ENCODE assay signal across 14 cellular contexts in genomic region chr2:203732072-203732952, GRCh38. TPM values are rescaled to one million over a fixed set of nuclear protein-coding genes. Genes with fewer than 3 reads are reported as not detected.
DNase-seq lines count a peak whose midpoint lies in the region; ATAC-seq lines count a peak whose summit lies in the region.
"Had no signal": no experiment of that assay in that cellular context is flagged by ENCODE, and none has a peak within 500 bp of the region (broad histone marks: within the 10 kb centered on the region; RNA-seq: fewer than 3 reads in every experiment).

No MANE protein-coding gene starts in this region.

- no peak for ATAC-seq in activated CD8-positive, alpha-beta T cell treated with anti-CD3 and anti-CD28 coated beads, Interleukin-2, amount 10 ng/mL, durations not matched to agents 7 days and 5 days
- ATAC-seq in stimulated activated memory B cell treated with anti-CD40 and anti-IgM and Interleukin-4, amounts not matched to agents 10 μg/mL and 1 μg/mL and 100 μg/mL, for 72 hours: no peak

- H3K9me3 Mint-ChIP-seq in activated T-cell treated with anti-CD3 and anti-CD28 coated beads, Interleukin-2, amount 50 U/mL, for 24 hours: peaks cover 9% of the 10 kb centered on the region
- no peaks in the 10 kb centered on the region for H3K9me3 Mint-ChIP-seq in activated CD8-positive, alpha-beta T cell treated with anti-CD3 and anti-CD28 coated beads, Interleukin-2, amount 10 ng/mL, durations not matched to agents 7 days and 5 days (ENCODE audit: insufficient read depth)
- no peaks in the 10 kb centered on the region for H3K9me3 Mint-ChIP-seq in stimulated activated memory B cell treated with anti-CD40 and anti-IgM and Interleukin-4, amounts not matched to agents 10 μg/mL and 1 μg/mL and 100 μg/mL, for 72 hours

- POLR2A ChIA-PET in activated CD8-positive, alpha-beta T cell treated with anti-CD3 and anti-CD28 coated beads, Interleukin-2, amount 10 ng/mL, durations not matched to agents 7 days and 5 days (lab: Charles Lee): interaction anchor here (0.7 to 6.4 kb wide), 10 partner anchors 8 to 136 kb away, joined by 3 to 64 read pairs (median 6); partner anchors contain the start of genes CD28 and CTLA4

- no peaks in the 10 kb centered on the region for H3K27me3 Mint-ChIP-seq in activated T-cell treated with anti-CD3 and anti-CD28 coated beads, Interleukin-2, amount 50 U/mL, for 24 hours
- no peaks in the 10 kb centered on the region for H3K27me3 Mint-ChIP-seq in activated CD8-positive, alpha-beta T cell treated with anti-CD3 and anti-CD28 coated beads, Interleukin-2, amount 10 ng/mL, durations not matched to agents 7 days and 5 days (ENCODE audit: low read depth)
- no peaks in the 10 kb centered on the region for H3K27me3 Mint-ChIP-seq in stimulated activated memory B cell treated with anti-CD40 and anti-IgM and Interleukin-4, amounts not matched to agents 10 μg/mL and 1 μg/mL and 100 μg/mL, for 72 hours

- H3K36me3 Mint-ChIP-seq in activated T-cell treated with anti-CD3 and anti-CD28 coated beads, Interleukin-2, amount 50 U/mL, for 24 hours (ENCODE audit: low read depth): peaks cover 94% of the 10 kb centered on the region
- peaks cover 84% of the 10 kb centered on the region for H3K36me3 Mint-ChIP-seq in activated CD8-positive, alpha-beta T cell treated with anti-CD3 and anti-CD28 coated beads, Interleukin-2, amount 10 ng/mL, durations not matched to agents 7 days and 5 days (ENCODE audit: low read depth)
- no peaks in the 10 kb centered on the region for H3K36me3 Mint-ChIP-seq in stimulated activated memory B cell treated with anti-CD40 and anti-IgM and Interleukin-4, amounts not matched to agents 10 μg/mL and 1 μg/mL and 100 μg/mL, for 72 hours

- DNase-seq in activated T-cell treated with anti-CD3 and anti-CD28 coated beads, Interleukin-2, amount 50 U/mL, for 24 hours: no peak
- no peak for DNase-seq in activated T-cell treated with anti-CD3 and anti-CD28 coated beads, Interleukin-2, amount 50 U/mL, for 1 hour
- DNase-seq in NCI-H1092 (lab: John Stamatoyannopoulos, UW): peak; percentile 9
- DNase-seq in activated CD8-positive, alpha-beta T cell treated with anti-CD3 and anti-CD28 coated beads, Interleukin-2, amount 10 ng/mL, durations not matched to agents 7 days and 5 days: no peak
- peak; percentile 8 for DNase-seq in retina
- DNase-seq in stimulated activated CD4-positive, alpha-beta T cell treated with anti-CD3 and anti-CD28 coated beads, Interleukin-2, amount 100 ng/mL, for 24 hours: no peak
- DNase-seq in cerebellum (ENCODE audit: low spot score): no peak
- DNase-seq: central memory CD4-positive, alpha-beta T cell; DMS79 treated with DMSO at 0.1 percent for 48 hours; NCI-H226 had no signal

- H3K4me3 Mint-ChIP-seq in activated T-cell treated with anti-CD3 and anti-CD28 coated beads, Interleukin-2, amount 50 U/mL, for 24 hours: peak overlapping the region; percentile 49
- peak overlapping the region; percentile 1 for H3K4me3 Mint-ChIP-seq in activated CD8-positive, alpha-beta T cell treated with anti-CD3 and anti-CD28 coated beads, Interleukin-2, amount 10 ng/mL, durations not matched to agents 7 days and 5 days
- no peak overlapping the region for H3K4me3 Mint-ChIP-seq in stimulated activated memory B cell treated with anti-CD40 and anti-IgM and Interleukin-4, amounts not matched to agents 10 μg/mL and 1 μg/mL and 100 μg/mL, for 72 hours

- H3K4me1 Mint-ChIP-seq in activated T-cell treated with anti-CD3 and anti-CD28 coated beads, Interleukin-2, amount 50 U/mL, for 24 hours (ENCODE audit: low read depth): peaks cover 94% of the 10 kb centered on the region
- peaks cover 75% of the 10 kb centered on the region for H3K4me1 Mint-ChIP-seq in activated CD8-positive, alpha-beta T cell treated with anti-CD3 and anti-CD28 coated beads, Interleukin-2, amount 10 ng/mL, durations not matched to agents 7 days and 5 days (ENCODE audit: low read depth)
- no peaks in the 10 kb centered on the region for H3K4me1 Mint-ChIP-seq in stimulated activated memory B cell treated with anti-CD40 and anti-IgM and Interleukin-4, amounts not matched to agents 10 μg/mL and 1 μg/mL and 100 μg/mL, for 72 hours

- H3K27ac Mint-ChIP-seq in activated T-cell treated with anti-CD3 and anti-CD28 coated beads, Interleukin-2, amount 50 U/mL, for 24 hours: peak overlapping the region; percentile 99
- peak overlapping the region; percentile 53 for H3K27ac Mint-ChIP-seq in activated CD8-positive, alpha-beta T cell treated with anti-CD3 and anti-CD28 coated beads, Interleukin-2, amount 10 ng/mL, durations not matched to agents 7 days and 5 days
- H3K27ac Mint-ChIP-seq in stimulated activated memory B cell treated with anti-CD40 and anti-IgM and Interleukin-4, amounts not matched to agents 10 μg/mL and 1 μg/mL and 100 μg/mL, for 72 hours: no peak overlapping the region

- CTCF ChIA-PET in activated CD8-positive, alpha-beta T cell treated with anti-CD3 and anti-CD28 coated beads, Interleukin-2, amount 10 ng/mL, durations not matched to agents 7 days and 5 days (lab: Charles Lee): interaction anchor here (0.8 to 7.3 kb wide), 11 partner anchors 8 to 177 kb away, joined by 3 to 55 read pairs (median 6); partner anchors contain the start of gene CD28

RNA-seq across cellular contexts. Expression of gene CD28, which starts 25.9 kb away (rescaled TPM):
- 10 to 100 TPM; 25.6 to 27.2 TPM for total RNA-seq in activated CD8-positive, alpha-beta T cell treated with anti-CD3 and anti-CD28 coated beads, Interleukin-2, amount 10 ng/mL, durations not matched to agents 7 days and 5 days
- 1.00 TPM for total RNA-seq in cerebellum
- total RNA-seq: H1, hepatocyte, RPMI7951 had no signal

Comparison
In these comparisons a context has a peak if more than half of its experiments do, and no peak if none do; other contexts are left out.
1. DNase-seq: peak in NCI-H1092 (single experiment) and retina (single experiment); none in activated T-cell treated with anti-CD3 and anti-CD28 coated beads, Interleukin-2, amount 50 U/mL, for 24 hours (single experiment), activated T-cell treated with anti-CD3 and anti-CD28 coated beads, Interleukin-2, amount 50 U/mL, for 1 hour (single experiment), activated CD8-positive, alpha-beta T cell treated with anti-CD3 and anti-CD28 coated beads, Interleukin-2, amount 10 ng/mL, durations not matched to agents 7 days and 5 days (single experiment), stimulated activated CD4-positive, alpha-beta T cell treated with anti-CD3 and anti-CD28 coated beads, Interleukin-2, amount 100 ng/mL, for 24 hours (0 of 2) and cerebellum (single experiment).
2. RNA of gene CD28, which starts 25.9 kb away (total RNA-seq): 25.6 to 27.2 TPM in activated CD8-positive, alpha-beta T cell treated with anti-CD3 and anti-CD28 coated beads, Interleukin-2, amount 10 ng/mL, durations not matched to agents 7 days and 5 days; 1.00 TPM in cerebellum (single experiment); every median in the first group is over 10 times any median in the second.